1 cellular context compared by ENCODE assay signal in the genomic region with DNA sequence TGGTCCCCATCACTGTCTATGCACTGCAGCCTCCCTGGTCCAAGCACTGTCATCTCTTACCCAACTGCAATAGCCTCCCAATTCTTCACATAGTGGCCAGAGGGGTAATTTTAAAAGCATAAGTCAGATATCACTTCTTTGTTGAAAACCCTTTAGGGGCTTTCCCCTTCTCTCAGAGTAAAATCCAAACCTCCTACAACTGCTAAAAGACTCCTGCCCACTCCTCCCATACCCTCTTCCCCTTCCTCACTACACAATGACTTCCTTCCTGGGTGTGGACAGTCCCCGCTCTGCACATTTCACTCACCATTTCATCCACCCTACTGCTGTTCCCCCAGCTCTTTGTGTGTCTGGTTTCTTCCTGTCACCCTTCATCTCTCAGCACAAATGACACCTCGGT.
TF ChIP-seq lines count a peak whose summit lies in the region.

No MANE protein-coding gene starts in this region.

TF ChIP-seq in GM12878, 131 proteins besides CTCF, POLR2A, EP300 and RAD21 (continued from another document and continues in another):
- TF ChIP-seq, protein P1, sequence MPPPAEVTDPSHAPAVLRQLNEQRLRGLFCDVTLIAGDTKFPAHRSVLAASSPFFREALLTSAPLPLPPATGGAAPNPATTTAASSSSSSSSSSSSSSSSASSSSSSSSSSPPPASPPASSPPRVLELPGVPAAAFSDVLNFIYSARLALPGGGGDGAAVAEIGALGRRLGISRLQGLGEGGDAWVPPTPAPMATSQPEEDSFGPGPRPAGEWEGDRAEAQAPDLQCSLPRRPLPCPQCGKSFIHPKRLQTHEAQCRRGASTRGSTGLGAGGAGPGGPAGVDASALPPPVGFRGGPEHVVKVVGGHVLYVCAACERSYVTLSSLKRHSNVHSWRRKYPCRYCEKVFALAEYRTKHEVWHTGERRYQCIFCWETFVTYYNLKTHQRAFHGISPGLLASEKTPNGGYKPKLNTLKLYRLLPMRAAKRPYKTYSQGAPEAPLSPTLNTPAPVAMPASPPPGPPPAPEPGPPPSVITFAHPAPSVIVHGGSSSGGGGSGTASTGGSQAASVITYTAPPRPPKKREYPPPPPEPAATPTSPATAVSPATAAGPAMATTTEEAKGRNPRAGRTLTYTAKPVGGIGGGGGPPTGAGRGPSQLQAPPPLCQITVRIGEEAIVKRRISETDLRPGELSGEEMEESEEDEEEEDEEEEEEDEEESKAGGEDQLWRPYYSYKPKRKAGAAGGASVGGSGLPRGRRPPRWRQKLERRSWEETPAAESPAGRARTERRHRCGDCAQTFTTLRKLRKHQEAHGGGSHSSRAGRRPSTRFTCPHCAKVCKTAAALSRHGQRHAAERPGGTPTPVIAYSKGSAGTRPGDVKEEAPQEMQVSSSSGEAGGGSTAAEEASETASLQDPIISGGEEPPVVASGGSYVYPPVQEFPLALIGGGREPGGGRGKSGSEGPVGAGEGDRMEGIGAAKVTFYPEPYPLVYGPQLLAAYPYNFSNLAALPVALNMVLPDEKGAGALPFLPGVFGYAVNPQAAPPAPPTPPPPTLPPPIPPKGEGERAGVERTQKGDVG (CRISPR knock-in tag; IDR thresholded peaks at IDR 0.05): no peak
- TF ChIP-seq IKZF1 (conservative IDR thresholded peaks at IDR 0.05) (peak; percentile 78), BMI1 (IDR thresholded peaks at IDR 0.05; ENCODE audit: borderline replicate concordance) (no peak), RELA (IDR thresholded peaks at IDR 0.05; ENCODE audit: borderline replicate concordance, partially characterized antibody) (peak; percentile 73), POU2F2 (IDR thresholded peaks at IDR 0.05; ENCODE audit: borderline replicate concordance, low read depth, low read length) (no peak), SMAD5 (IDR thresholded peaks at IDR 0.05; ENCODE audit: low read depth) (no peak), SUZ12 (IDR thresholded peaks at IDR 0.05; ENCODE audit: unreplicated experiment) (no peak), ZZZ3 (IDR thresholded peaks at IDR 0.05; ENCODE audit: control insufficient read depth, insufficient read length, low read depth) (no peak), SMARCA5 (IDR thresholded peaks at IDR 0.05) (no peak), YY1 (IDR thresholded peaks at IDR 0.05; ENCODE audit: low read depth, low read length) (0 out of 2 replicates have a peak, but pooled peaks have one; percentile 18), MTA3 (IDR thresholded peaks at IDR 0.05; ENCODE audit: borderline replicate concordance, low read length) (no peak), MTA2 (IDR thresholded peaks at IDR 0.05; ENCODE audit: low read depth) (peak; percentile 64; the same call in 1 of the 2 replicates), POLR2AphosphoS5 (IDR thresholded peaks at IDR 0.05; ENCODE audit: low read length) (peak; percentile 72; the same call in 1 of the 2 replicates), HDGF (IDR thresholded peaks at IDR 0.05) (peak; percentile 92), IRF4 (IDR thresholded peaks at IDR 0.05; ENCODE audit: low read depth, low read length) (peak; percentile 52; the same call in 1 of the 2 replicates), CBX3 (IDR thresholded peaks at IDR 0.05; ENCODE audit: borderline replicate concordance, low read depth) (no peak), TARDBP (IDR thresholded peaks at IDR 0.05; ENCODE audit: borderline replicate concordance) (no peak), NFIC (IDR thresholded peaks at IDR 0.05; ENCODE audit: low read depth, low read length) (peak; percentile 69; the same call in 1 of the 2 replicates), MYB (IDR thresholded peaks at IDR 0.05; ENCODE audit: borderline replicate concordance, low read depth, low read length) (no peak), STAT1 (conservative IDR thresholded peaks at IDR 0.05) (no peak), RCOR1 (conservative IDR thresholded peaks at IDR 0.05; ENCODE audit: low read depth, low read length) (no peak), ZNF207 (IDR thresholded peaks at IDR 0.05; ENCODE audit: borderline replicate concordance) (no peak), ZSCAN29 (IDR thresholded peaks at IDR 0.05) (no peak), RAD51 (IDR thresholded peaks at IDR 0.05) (no peak), ATF7 (IDR thresholded peaks at IDR 0.05; ENCODE audit: low read depth) (peak; percentile 78), JUNB (IDR thresholded peaks at IDR 0.05) (peak; percentile 66), ZNF24 (IDR thresholded peaks at IDR 0.05) (no peak), YBX1 (IDR thresholded peaks at IDR 0.05) (no peak)
- TF ChIP-seq, protein P2, sequence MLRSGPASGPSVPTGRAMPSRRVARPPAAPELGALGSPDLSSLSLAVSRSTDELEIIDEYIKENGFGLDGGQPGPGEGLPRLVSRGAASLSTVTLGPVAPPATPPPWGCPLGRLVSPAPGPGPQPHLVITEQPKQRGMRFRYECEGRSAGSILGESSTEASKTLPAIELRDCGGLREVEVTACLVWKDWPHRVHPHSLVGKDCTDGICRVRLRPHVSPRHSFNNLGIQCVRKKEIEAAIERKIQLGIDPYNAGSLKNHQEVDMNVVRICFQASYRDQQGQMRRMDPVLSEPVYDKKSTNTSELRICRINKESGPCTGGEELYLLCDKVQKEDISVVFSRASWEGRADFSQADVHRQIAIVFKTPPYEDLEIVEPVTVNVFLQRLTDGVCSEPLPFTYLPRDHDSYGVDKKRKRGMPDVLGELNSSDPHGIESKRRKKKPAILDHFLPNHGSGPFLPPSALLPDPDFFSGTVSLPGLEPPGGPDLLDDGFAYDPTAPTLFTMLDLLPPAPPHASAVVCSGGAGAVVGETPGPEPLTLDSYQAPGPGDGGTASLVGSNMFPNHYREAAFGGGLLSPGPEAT (IDR thresholded peaks at IDR 0.05; ENCODE audit: low read depth): peak; percentile 74
- TF ChIP-seq, protein P3, sequence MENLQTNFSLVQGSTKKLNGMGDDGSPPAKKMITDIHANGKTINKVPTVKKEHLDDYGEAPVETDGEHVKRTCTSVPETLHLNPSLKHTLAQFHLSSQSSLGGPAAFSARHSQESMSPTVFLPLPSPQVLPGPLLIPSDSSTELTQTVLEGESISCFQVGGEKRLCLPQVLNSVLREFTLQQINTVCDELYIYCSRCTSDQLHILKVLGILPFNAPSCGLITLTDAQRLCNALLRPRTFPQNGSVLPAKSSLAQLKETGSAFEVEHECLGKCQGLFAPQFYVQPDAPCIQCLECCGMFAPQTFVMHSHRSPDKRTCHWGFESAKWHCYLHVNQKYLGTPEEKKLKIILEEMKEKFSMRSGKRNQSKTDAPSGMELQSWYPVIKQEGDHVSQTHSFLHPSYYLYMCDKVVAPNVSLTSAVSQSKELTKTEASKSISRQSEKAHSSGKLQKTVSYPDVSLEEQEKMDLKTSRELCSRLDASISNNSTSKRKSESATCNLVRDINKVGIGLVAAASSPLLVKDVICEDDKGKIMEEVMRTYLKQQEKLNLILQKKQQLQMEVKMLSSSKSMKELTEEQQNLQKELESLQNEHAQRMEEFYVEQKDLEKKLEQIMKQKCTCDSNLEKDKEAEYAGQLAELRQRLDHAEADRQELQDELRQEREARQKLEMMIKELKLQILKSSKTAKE (IDR thresholded peaks at IDR 0.05; ENCODE audit: low read depth, poor library complexity, severe bottlenecking): peak; percentile 41
- TF ChIP-seq, protein P4, sequence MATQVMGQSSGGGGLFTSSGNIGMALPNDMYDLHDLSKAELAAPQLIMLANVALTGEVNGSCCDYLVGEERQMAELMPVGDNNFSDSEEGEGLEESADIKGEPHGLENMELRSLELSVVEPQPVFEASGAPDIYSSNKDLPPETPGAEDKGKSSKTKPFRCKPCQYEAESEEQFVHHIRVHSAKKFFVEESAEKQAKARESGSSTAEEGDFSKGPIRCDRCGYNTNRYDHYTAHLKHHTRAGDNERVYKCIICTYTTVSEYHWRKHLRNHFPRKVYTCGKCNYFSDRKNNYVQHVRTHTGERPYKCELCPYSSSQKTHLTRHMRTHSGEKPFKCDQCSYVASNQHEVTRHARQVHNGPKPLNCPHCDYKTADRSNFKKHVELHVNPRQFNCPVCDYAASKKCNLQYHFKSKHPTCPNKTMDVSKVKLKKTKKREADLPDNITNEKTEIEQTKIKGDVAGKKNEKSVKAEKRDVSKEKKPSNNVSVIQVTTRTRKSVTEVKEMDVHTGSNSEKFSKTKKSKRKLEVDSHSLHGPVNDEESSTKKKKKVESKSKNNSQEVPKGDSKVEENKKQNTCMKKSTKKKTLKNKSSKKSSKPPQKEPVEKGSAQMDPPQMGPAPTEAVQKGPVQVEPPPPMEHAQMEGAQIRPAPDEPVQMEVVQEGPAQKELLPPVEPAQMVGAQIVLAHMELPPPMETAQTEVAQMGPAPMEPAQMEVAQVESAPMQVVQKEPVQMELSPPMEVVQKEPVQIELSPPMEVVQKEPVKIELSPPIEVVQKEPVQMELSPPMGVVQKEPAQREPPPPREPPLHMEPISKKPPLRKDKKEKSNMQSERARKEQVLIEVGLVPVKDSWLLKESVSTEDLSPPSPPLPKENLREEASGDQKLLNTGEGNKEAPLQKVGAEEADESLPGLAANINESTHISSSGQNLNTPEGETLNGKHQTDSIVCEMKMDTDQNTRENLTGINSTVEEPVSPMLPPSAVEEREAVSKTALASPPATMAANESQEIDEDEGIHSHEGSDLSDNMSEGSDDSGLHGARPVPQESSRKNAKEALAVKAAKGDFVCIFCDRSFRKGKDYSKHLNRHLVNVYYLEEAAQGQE (IDR thresholded peaks at IDR 0.05; ENCODE audit: low read depth, low read length): no peak
- TF ChIP-seq, protein P5, sequence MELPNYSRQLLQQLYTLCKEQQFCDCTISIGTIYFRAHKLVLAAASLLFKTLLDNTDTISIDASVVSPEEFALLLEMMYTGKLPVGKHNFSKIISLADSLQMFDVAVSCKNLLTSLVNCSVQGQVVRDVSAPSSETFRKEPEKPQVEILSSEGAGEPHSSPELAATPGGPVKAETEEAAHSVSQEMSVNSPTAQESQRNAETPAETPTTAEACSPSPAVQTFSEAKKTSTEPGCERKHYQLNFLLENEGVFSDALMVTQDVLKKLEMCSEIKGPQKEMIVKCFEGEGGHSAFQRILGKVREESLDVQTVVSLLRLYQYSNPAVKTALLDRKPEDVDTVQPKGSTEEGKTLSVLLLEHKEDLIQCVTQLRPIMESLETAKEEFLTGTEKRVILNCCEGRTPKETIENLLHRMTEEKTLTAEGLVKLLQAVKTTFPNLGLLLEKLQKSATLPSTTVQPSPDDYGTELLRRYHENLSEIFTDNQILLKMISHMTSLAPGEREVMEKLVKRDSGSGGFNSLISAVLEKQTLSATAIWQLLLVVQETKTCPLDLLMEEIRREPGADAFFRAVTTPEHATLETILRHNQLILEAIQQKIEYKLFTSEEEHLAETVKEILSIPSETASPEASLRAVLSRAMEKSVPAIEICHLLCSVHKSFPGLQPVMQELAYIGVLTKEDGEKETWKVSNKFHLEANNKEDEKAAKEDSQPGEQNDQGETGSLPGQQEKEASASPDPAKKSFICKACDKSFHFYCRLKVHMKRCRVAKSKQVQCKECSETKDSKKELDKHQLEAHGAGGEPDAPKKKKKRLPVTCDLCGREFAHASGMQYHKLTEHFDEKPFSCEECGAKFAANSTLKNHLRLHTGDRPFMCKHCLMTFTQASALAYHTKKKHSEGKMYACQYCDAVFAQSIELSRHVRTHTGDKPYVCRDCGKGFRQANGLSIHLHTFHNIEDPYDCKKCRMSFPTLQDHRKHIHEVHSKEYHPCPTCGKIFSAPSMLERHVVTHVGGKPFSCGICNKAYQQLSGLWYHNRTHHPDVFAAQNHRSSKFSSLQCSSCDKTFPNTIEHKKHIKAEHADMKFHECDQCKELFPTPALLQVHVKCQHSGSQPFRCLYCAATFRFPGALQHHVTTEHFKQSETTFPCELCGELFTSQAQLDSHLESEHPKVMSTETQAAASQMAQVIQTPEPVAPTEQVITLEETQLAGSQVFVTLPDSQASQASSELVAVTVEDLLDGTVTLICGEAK (IDR thresholded peaks at IDR 0.05; ENCODE audit: borderline replicate concordance): no peak
- TF ChIP-seq, protein P6, sequence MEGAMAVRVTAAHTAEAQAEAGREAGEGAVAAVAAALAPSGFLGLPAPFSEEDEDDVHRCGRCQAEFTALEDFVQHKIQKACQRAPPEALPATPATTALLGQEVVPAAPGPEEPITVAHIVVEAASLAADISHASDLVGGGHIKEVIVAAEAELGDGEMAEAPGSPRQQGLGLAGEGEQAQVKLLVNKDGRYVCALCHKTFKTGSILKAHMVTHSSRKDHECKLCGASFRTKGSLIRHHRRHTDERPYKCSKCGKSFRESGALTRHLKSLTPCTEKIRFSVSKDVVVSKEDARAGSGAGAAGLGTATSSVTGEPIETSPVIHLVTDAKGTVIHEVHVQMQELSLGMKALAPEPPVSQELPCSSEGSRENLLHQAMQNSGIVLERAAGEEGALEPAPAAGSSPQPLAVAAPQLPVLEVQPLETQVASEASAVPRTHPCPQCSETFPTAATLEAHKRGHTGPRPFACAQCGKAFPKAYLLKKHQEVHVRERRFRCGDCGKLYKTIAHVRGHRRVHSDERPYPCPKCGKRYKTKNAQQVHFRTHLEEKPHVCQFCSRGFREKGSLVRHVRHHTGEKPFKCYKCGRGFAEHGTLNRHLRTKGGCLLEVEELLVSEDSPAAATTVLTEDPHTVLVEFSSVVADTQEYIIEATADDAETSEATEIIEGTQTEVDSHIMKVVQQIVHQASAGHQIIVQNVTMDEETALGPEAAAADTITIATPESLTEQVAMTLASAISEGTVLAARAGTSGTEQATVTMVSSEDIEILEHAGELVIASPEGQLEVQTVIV (IDR thresholded peaks at IDR 0.05; ENCODE audit: borderline replicate concordance, partially characterized antibody): no peak
- TF ChIP-seq, protein P7, sequence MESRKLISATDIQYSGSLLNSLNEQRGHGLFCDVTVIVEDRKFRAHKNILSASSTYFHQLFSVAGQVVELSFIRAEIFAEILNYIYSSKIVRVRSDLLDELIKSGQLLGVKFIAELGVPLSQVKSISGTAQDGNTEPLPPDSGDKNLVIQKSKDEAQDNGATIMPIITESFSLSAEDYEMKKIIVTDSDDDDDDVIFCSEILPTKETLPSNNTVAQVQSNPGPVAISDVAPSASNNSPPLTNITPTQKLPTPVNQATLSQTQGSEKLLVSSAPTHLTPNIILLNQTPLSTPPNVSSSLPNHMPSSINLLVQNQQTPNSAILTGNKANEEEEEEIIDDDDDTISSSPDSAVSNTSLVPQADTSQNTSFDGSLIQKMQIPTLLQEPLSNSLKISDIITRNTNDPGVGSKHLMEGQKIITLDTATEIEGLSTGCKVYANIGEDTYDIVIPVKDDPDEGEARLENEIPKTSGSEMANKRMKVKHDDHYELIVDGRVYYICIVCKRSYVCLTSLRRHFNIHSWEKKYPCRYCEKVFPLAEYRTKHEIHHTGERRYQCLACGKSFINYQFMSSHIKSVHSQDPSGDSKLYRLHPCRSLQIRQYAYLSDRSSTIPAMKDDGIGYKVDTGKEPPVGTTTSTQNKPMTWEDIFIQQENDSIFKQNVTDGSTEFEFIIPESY (IDR thresholded peaks at IDR 0.05): no peak
- TF ChIP-seq, protein P8, sequence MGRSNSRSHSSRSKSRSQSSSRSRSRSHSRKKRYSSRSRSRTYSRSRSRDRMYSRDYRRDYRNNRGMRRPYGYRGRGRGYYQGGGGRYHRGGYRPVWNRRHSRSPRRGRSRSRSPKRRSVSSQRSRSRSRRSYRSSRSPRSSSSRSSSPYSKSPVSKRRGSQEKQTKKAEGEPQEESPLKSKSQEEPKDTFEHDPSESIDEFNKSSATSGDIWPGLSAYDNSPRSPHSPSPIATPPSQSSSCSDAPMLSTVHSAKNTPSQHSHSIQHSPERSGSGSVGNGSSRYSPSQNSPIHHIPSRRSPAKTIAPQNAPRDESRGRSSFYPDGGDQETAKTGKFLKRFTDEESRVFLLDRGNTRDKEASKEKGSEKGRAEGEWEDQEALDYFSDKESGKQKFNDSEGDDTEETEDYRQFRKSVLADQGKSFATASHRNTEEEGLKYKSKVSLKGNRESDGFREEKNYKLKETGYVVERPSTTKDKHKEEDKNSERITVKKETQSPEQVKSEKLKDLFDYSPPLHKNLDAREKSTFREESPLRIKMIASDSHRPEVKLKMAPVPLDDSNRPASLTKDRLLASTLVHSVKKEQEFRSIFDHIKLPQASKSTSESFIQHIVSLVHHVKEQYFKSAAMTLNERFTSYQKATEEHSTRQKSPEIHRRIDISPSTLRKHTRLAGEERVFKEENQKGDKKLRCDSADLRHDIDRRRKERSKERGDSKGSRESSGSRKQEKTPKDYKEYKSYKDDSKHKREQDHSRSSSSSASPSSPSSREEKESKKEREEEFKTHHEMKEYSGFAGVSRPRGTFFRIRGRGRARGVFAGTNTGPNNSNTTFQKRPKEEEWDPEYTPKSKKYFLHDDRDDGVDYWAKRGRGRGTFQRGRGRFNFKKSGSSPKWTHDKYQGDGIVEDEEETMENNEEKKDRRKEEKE (IDR thresholded peaks at IDR 0.05): no peak
